1 cellular context compared by ENCODE assay signal in the genomic region with DNA sequence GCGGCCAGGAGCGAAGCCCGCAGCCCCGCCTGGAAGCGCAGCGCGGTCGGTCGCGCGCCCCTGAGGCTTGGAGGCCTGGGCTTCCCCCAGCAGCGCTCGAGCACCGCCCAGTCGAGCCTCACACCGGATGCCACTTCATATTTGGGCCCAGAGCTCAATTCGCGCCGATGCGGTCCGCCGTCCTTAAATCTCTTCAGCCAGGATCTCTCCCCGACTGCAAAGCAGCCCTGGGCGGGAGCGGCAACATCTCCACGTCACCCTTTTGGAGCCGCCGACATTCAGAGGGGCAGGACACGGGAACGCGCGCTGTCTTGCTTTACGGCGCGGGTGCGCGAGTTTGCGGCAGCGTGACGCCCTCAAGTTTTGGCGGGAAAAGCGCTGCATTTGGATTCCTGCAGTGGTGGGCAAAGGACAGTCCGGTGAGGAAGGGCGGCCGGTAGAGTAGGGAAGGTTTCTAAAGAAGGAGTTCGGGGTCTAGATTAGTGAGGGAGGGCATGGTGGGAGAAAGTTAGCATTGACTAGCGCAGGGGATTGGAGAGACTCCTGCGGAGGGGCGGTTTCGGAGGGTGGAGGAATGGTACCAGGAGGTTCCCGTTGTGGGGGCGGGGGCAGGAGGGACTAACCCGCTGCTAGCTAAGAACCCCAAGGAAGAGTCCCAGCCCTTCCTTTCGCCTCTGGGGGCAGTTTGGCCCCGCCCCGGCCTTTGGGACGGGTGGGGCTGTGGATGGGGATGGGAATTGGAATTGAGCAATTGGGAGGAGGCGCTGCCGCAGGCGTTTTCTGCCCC.
A peak's percentile ranks its signal among the peaks of the same experiment; 100 is the strongest.
TF ChIP-seq lines count a peak whose summit lies in the region.

No MANE protein-coding gene starts in this region.

TF ChIP-seq in WTC11, 78 proteins besides CTCF, POLR2A, EP300 and RAD21 (continued from another document):
- TF ChIP-seq, protein P1, sequence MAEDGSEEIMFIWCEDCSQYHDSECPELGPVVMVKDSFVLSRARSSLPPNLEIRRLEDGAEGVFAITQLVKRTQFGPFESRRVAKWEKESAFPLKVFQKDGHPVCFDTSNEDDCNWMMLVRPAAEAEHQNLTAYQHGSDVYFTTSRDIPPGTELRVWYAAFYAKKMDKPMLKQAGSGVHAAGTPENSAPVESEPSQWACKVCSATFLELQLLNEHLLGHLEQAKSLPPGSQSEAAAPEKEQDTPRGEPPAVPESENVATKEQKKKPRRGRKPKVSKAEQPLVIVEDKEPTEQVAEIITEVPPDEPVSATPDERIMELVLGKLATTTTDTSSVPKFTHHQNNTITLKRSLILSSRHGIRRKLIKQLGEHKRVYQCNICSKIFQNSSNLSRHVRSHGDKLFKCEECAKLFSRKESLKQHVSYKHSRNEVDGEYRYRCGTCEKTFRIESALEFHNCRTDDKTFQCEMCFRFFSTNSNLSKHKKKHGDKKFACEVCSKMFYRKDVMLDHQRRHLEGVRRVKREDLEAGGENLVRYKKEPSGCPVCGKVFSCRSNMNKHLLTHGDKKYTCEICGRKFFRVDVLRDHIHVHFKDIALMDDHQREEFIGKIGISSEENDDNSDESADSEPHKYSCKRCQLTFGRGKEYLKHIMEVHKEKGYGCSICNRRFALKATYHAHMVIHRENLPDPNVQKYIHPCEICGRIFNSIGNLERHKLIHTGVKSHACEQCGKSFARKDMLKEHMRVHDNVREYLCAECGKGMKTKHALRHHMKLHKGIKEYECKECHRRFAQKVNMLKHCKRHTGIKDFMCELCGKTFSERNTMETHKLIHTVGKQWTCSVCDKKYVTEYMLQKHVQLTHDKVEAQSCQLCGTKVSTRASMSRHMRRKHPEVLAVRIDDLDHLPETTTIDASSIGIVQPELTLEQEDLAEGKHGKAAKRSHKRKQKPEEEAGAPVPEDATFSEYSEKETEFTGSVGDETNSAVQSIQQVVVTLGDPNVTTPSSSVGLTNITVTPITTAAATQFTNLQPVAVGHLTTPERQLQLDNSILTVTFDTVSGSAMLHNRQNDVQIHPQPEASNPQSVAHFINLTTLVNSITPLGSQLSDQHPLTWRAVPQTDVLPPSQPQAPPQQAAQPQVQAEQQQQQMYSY (CRISPR knock-in tag; IDR thresholded peaks at IDR 0.05) = no peak
- TF ChIP-seq, protein P2, sequence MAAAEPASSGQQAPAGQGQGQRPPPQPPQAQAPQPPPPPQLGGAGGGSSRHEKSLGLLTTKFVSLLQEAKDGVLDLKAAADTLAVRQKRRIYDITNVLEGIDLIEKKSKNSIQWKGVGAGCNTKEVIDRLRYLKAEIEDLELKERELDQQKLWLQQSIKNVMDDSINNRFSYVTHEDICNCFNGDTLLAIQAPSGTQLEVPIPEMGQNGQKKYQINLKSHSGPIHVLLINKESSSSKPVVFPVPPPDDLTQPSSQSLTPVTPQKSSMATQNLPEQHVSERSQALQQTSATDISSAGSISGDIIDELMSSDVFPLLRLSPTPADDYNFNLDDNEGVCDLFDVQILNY (CRISPR knock-in tag; IDR thresholded peaks at IDR 0.05) = peak; percentile 100
- TF ChIP-seq, protein P3, sequence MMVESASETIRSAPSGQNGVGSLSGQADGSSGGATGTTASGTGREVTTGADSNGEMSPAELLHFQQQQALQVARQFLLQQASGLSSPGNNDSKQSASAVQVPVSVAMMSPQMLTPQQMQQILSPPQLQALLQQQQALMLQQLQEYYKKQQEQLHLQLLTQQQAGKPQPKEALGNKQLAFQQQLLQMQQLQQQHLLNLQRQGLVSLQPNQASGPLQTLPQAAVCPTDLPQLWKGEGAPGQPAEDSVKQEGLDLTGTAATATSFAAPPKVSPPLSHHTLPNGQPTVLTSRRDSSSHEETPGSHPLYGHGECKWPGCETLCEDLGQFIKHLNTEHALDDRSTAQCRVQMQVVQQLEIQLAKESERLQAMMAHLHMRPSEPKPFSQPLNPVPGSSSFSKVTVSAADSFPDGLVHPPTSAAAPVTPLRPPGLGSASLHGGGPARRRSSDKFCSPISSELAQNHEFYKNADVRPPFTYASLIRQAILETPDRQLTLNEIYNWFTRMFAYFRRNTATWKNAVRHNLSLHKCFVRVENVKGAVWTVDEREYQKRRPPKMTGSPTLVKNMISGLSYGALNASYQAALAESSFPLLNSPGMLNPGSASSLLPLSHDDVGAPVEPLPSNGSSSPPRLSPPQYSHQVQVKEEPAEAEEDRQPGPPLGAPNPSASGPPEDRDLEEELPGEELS (CRISPR knock-in tag; IDR thresholded peaks at IDR 0.05) = peak; percentile 78; the same call in 1 of the 2 replicates
- TF ChIP-seq, protein P4, sequence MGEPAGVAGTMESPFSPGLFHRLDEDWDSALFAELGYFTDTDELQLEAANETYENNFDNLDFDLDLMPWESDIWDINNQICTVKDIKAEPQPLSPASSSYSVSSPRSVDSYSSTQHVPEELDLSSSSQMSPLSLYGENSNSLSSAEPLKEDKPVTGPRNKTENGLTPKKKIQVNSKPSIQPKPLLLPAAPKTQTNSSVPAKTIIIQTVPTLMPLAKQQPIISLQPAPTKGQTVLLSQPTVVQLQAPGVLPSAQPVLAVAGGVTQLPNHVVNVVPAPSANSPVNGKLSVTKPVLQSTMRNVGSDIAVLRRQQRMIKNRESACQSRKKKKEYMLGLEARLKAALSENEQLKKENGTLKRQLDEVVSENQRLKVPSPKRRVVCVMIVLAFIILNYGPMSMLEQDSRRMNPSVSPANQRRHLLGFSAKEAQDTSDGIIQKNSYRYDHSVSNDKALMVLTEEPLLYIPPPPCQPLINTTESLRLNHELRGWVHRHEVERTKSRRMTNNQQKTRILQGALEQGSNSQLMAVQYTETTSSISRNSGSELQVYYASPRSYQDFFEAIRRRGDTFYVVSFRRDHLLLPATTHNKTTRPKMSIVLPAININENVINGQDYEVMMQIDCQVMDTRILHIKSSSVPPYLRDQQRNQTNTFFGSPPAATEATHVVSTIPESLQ (CRISPR knock-in tag; IDR thresholded peaks at IDR 0.05) = no peak
- no peak; the same call in 1 of the 2 replicates for TF ChIP-seq EMX1 (CRISPR knock-in tag; IDR thresholded peaks at IDR 0.05)
- TF ChIP-seq, protein P5, sequence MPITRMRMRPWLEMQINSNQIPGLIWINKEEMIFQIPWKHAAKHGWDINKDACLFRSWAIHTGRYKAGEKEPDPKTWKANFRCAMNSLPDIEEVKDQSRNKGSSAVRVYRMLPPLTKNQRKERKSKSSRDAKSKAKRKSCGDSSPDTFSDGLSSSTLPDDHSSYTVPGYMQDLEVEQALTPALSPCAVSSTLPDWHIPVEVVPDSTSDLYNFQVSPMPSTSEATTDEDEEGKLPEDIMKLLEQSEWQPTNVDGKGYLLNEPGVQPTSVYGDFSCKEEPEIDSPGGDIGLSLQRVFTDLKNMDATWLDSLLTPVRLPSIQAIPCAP (CRISPR knock-in tag; IDR thresholded peaks at IDR 0.05) = 0 out of 2 replicates have a peak, but pooled peaks have one; percentile 32
